25 cellular contexts compared by ENCODE assay signal in genomic region chr2:110955045-110955444, GRCh38.
"Had no signal": no experiment of that assay in that cellular context is flagged by ENCODE, and none has a peak within 500 bp of the region (broad histone marks: within the 10 kb centered on the region; RNA-seq: fewer than 3 reads in every experiment).

No MANE protein-coding gene starts in this region.

- ATAC-seq: effector memory CD8-positive, alpha-beta T cell; heart left ventricle; left lobe of liver; mucosa of descending colon; natural killer cell treated with Interleukin-12 subunit alpha and Interleukin-12 subunit beta and Interleukin-15 and Interleukin-18, amount 100 ng/mL, for 72 hours; pancreas; stimulated activated memory B cell treated with anti-CD40 and anti-IgM and Interleukin-4, amounts not matched to agents 10 μg/mL and 1 μg/mL and 100 μg/mL, for 72 hours; stimulated activated naive CD8-positive, alpha-beta T cell treated with anti-CD3 and anti-CD28 coated beads, Interleukin-15, Interleukin-2, amounts not matched to agents 100 U/mL and 50 U/mL, for 24 hours had no signal

- H3K9me3 Mint-ChIP-seq: effector memory CD8-positive, alpha-beta T cell; mesothelial cell of epicardium; natural killer cell treated with Interleukin-12 subunit alpha and Interleukin-12 subunit beta and Interleukin-15 and Interleukin-18, amount 100 ng/mL, for 72 hours; stimulated activated memory B cell treated with anti-CD40 and anti-IgM and Interleukin-4, amounts not matched to agents 10 μg/mL and 1 μg/mL and 100 μg/mL, for 72 hours had no signal

- H2AFZ ChIP-seq: hepatocyte had no signal

- H3K27ac Mint-ChIP-seq: effector memory CD8-positive, alpha-beta T cell; mesothelial cell of epicardium; natural killer cell treated with Interleukin-12 subunit alpha and Interleukin-12 subunit beta and Interleukin-15 and Interleukin-18, amount 100 ng/mL, for 72 hours; progenitor cell of endocrine pancreas; stimulated activated memory B cell treated with anti-CD40 and anti-IgM and Interleukin-4, amounts not matched to agents 10 μg/mL and 1 μg/mL and 100 μg/mL, for 72 hours had no signal

- H3K4me3 Mint-ChIP-seq: effector memory CD8-positive, alpha-beta T cell; mesothelial cell of epicardium; naive B cell; natural killer cell treated with Interleukin-12 subunit alpha and Interleukin-12 subunit beta and Interleukin-15 and Interleukin-18, amount 100 ng/mL, for 72 hours; stimulated activated memory B cell treated with anti-CD40 and anti-IgM and Interleukin-4, amounts not matched to agents 10 μg/mL and 1 μg/mL and 100 μg/mL, for 72 hours had no signal

- H3K79me2 ChIP-seq: hepatocyte had no signal

- H3K9me3 ChIP-seq: esophagus squamous epithelium, heart left ventricle, mucosa of descending colon, neutrophil, pancreas, spleen, testis, tibial nerve, upper lobe of left lung had no signal

- H3K4me3 ChIP-seq: esophagus squamous epithelium, heart left ventricle, hepatocyte, mucosa of descending colon, pancreas, skin epidermis, spleen, testis, tibial nerve, upper lobe of left lung had no signal

- H3K27me3 ChIP-seq: heart left ventricle, hepatocyte, neutrophil, pancreas, testis, tibial nerve, upper lobe of left lung had no signal

- DNase-seq: cerebellar nuclear complex; cortex of kidney; effector memory CD8-positive, alpha-beta T cell; erythroblast; esophagus squamous epithelium; heart left ventricle; mesenchymal stem cell; mucosa of descending colon; naive B cell; pancreas; spleen; stimulated activated CD4-positive, alpha-beta T cell treated with anti-CD3 and anti-CD28 coated beads, Interleukin-4, amount 100 ng/mL, for 4 hours; stimulated activated naive CD8-positive, alpha-beta T cell treated with anti-CD3 and anti-CD28 coated beads, Interleukin-15, Interleukin-2, amounts not matched to agents 100 U/mL and 50 U/mL, for 24 hours; substantia nigra; testis; upper lobe of left lung had no signal

- H3K27ac ChIP-seq: esophagus squamous epithelium, heart left ventricle, hepatocyte, neutrophil, pancreas, skin epidermis, spleen, testis, tibial nerve, upper lobe of left lung had no signal

- H3K4me1 Mint-ChIP-seq: naive B cell; stimulated activated memory B cell treated with anti-CD40 and anti-IgM and Interleukin-4, amounts not matched to agents 10 μg/mL and 1 μg/mL and 100 μg/mL, for 72 hours had no signal

- H3K36me3 ChIP-seq: esophagus squamous epithelium, heart left ventricle, neutrophil, pancreas, spleen, tibial nerve, upper lobe of left lung had no signal

- H3K4me1 ChIP-seq: heart left ventricle, pancreas, spleen, testis, tibial nerve, upper lobe of left lung had no signal

- H3K36me3 Mint-ChIP-seq: mesothelial cell of epicardium; naive B cell; stimulated activated memory B cell treated with anti-CD40 and anti-IgM and Interleukin-4, amounts not matched to agents 10 μg/mL and 1 μg/mL and 100 μg/mL, for 72 hours had no signal

- H3K4me2 ChIP-seq: hepatocyte had no signal
